In genomic region chr2:128424806-128425205, GRCh38 we compare ENCODE assay signal across 20 cellular contexts.
DNase-seq lines count a peak whose midpoint lies in the region; ATAC-seq lines count a peak whose summit lies in the region.
"Had no signal": no experiment of that assay in that cellular context is flagged by ENCODE, and none has a peak within 500 bp of the region (broad histone marks: within the 10 kb centered on the region; RNA-seq: fewer than 3 reads in every experiment).

No MANE protein-coding gene starts in this region.

- H3K9me3 Mint-ChIP-seq in activated naive CD4-positive, alpha-beta T cell treated with anti-CD3 and anti-CD28 coated beads, Interleukin-2, amount 10 ng/mL, durations not matched to agents 7 days and 5 days: no peaks in the 10 kb centered on the region
- peaks cover 8% of the 10 kb centered on the region for H3K9me3 Mint-ChIP-seq in activated T-helper 17 cell treated with anti-CD3 and anti-CD28 coated beads, Interleukin-2, amount 50 U/mL, for 72 hours
- H3K9me3 Mint-ChIP-seq: activated T-helper 1 cell treated with anti-CD3 and anti-CD28 coated beads, Interleukin-12 subunit alpha, Interleukin-12 subunit beta, Interleukin-2, Interleukin-4 antibody, amounts not matched to agents 30 ng/mL and 10 ng/mL and 1 ng/mL, durations not matched to agents 14 hours and 24 hours and 36 hours had no signal

- no peak for ATAC-seq in activated T-helper 17 cell treated with anti-CD3 and anti-CD28 coated beads, Interleukin-2, amount 50 U/mL, for 72 hours (replicated peaks)
- ATAC-seq in GM18907 (IDR thresholded peaks at IDR 0.05; ENCODE audit: unreplicated experiment): no peak
- ATAC-seq in HG03571 (IDR thresholded peaks at IDR 0.05; ENCODE audit: unreplicated experiment): no peak
- ATAC-seq: activated CD8-positive, alpha-beta T cell treated with anti-CD3 and anti-CD28 coated beads, Interleukin-2, amount 10 ng/mL, durations not matched to agents 7 days and 5 days; left lung; stimulated activated memory B cell treated with anti-CD40 and anti-IgM and Interleukin-4, amounts not matched to agents 10 μg/mL and 1 μg/mL and 100 μg/mL, for 72 hours had no signal

- no peak overlapping the region for H3K4me3 Mint-ChIP-seq in activated naive CD4-positive, alpha-beta T cell treated with anti-CD3 and anti-CD28 coated beads, Interleukin-2, amount 10 ng/mL, durations not matched to agents 7 days and 5 days
- H3K4me3 Mint-ChIP-seq in activated T-helper 17 cell treated with anti-CD3 and anti-CD28 coated beads, Interleukin-2, amount 50 U/mL, for 72 hours: no peak overlapping the region
- H3K4me3 Mint-ChIP-seq: activated CD8-positive, alpha-beta T cell treated with anti-CD3 and anti-CD28 coated beads, Interleukin-2, amount 10 ng/mL, durations not matched to agents 7 days and 5 days; activated T-helper 1 cell treated with anti-CD3 and anti-CD28 coated beads, Interleukin-12 subunit alpha, Interleukin-12 subunit beta, Interleukin-2, Interleukin-4 antibody, amounts not matched to agents 30 ng/mL and 10 ng/mL and 1 ng/mL, durations not matched to agents 14 hours and 24 hours and 36 hours; stimulated activated memory B cell treated with anti-CD40 and anti-IgM and Interleukin-4, amounts not matched to agents 10 μg/mL and 1 μg/mL and 100 μg/mL, for 72 hours had no signal

- no peaks in the 10 kb centered on the region for H3K36me3 Mint-ChIP-seq in activated naive CD4-positive, alpha-beta T cell treated with anti-CD3 and anti-CD28 coated beads, Interleukin-2, amount 10 ng/mL, durations not matched to agents 7 days and 5 days
- no peaks in the 10 kb centered on the region for H3K36me3 Mint-ChIP-seq in activated T-helper 17 cell treated with anti-CD3 and anti-CD28 coated beads, Interleukin-2, amount 50 U/mL, for 72 hours (ENCODE audit: low read depth)

- no peak overlapping the region for H3K27ac Mint-ChIP-seq in activated naive CD4-positive, alpha-beta T cell treated with anti-CD3 and anti-CD28 coated beads, Interleukin-2, amount 10 ng/mL, durations not matched to agents 7 days and 5 days
- H3K27ac Mint-ChIP-seq in activated T-helper 17 cell treated with anti-CD3 and anti-CD28 coated beads, Interleukin-2, amount 50 U/mL, for 72 hours: no peak overlapping the region
- H3K27ac Mint-ChIP-seq: activated CD8-positive, alpha-beta T cell treated with anti-CD3 and anti-CD28 coated beads, Interleukin-2, amount 10 ng/mL, durations not matched to agents 7 days and 5 days; activated T-helper 1 cell treated with anti-CD3 and anti-CD28 coated beads, Interleukin-12 subunit alpha, Interleukin-12 subunit beta, Interleukin-2, Interleukin-4 antibody, amounts not matched to agents 30 ng/mL and 10 ng/mL and 1 ng/mL, durations not matched to agents 14 hours and 24 hours and 36 hours; stimulated activated memory B cell treated with anti-CD40 and anti-IgM and Interleukin-4, amounts not matched to agents 10 μg/mL and 1 μg/mL and 100 μg/mL, for 72 hours had no signal

- H3K4me1 Mint-ChIP-seq in activated naive CD4-positive, alpha-beta T cell treated with anti-CD3 and anti-CD28 coated beads, Interleukin-2, amount 10 ng/mL, durations not matched to agents 7 days and 5 days: no peaks in the 10 kb centered on the region
- no peaks in the 10 kb centered on the region for H3K4me1 Mint-ChIP-seq in activated T-helper 17 cell treated with anti-CD3 and anti-CD28 coated beads, Interleukin-2, amount 50 U/mL, for 72 hours
- H3K4me1 Mint-ChIP-seq: stimulated activated memory B cell treated with anti-CD40 and anti-IgM and Interleukin-4, amounts not matched to agents 10 μg/mL and 1 μg/mL and 100 μg/mL, for 72 hours had no signal

- intact Hi-C loops in posterior vena cava (cut with DNase I): no loop called here

- CTCF ChIA-PET in activated naive CD4-positive, alpha-beta T cell treated with anti-CD3 and anti-CD28 coated beads, Interleukin-2, amount 10 ng/mL, durations not matched to agents 7 days and 5 days (lab: Charles Lee): no interaction called here

- H3K27me3 Mint-ChIP-seq in activated naive CD4-positive, alpha-beta T cell treated with anti-CD3 and anti-CD28 coated beads, Interleukin-2, amount 10 ng/mL, durations not matched to agents 7 days and 5 days: peaks cover 7% of the 10 kb centered on the region
- peaks cover 20% of the 10 kb centered on the region for H3K27me3 Mint-ChIP-seq in activated T-helper 17 cell treated with anti-CD3 and anti-CD28 coated beads, Interleukin-2, amount 50 U/mL, for 72 hours

- peak; percentile 37 for DNase-seq in ELF-1 (ENCODE audit: low read depth, low spot score)
- peak; percentile 38 for DNase-seq in NCI-H69 (lab: John Stamatoyannopoulos, UW)
- peak; percentile 32 for DNase-seq in astrocyte of the hippocampus (ENCODE audit: low read depth, low spot score)
- DNase-seq in posterior vena cava (ENCODE audit: low spot score): peak; percentile 77
- no peak for DNase-seq in activated naive CD4-positive, alpha-beta T cell treated with anti-CD3 and anti-CD28 coated beads, Interleukin-2, amount 10 ng/mL, durations not matched to agents 7 days and 5 days
- DNase-seq: activated CD8-positive, alpha-beta T cell treated with anti-CD3 and anti-CD28 coated beads, Interleukin-2, amount 10 ng/mL, durations not matched to agents 7 days and 5 days; central memory CD4-positive, alpha-beta T cell; DMS153; KBM-7; NCI-H1092; NCI-H2107; NCI-H526 treated with DMSO at 0.1 percent for 48 hours; stimulated activated CD4-positive, alpha-beta T cell treated with anti-CD3 and anti-CD28 coated beads, Interleukin-12 subunit alpha, Interleukin-12 subunit beta, amount 100 ng/mL, for 4 hours; trophoblast cell had no signal
